1 cellular context compared by ENCODE assay signal in the genomic region with DNA sequence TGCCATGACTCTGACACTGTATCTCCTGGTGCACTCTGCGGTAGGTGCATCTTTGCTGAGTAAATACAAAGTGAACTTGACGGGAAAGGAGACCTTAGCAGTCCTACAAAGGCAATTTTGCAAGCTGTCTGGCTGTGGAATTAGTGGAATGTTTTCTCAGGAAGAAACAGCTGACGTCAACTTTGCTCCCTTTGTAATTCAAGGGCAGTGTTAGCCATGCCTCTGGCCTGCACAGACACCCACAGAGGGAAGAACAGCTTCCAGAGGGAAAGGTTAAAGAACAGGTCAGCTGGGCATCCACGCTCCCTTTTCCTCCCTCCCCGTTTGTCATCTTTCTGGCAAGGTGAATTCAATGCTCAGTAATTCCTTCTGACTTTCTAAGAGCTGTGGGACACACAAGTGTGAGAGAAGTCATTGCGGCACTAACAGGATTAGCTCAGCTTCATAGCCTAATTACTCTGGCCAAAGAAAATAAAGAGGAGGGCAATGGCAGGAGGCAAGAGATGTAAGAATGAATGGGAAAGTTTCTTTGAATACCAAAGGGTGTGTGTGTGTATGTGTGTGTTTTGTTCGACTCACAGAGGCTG.
TF ChIP-seq lines count a peak whose summit lies in the region.

No MANE protein-coding gene starts in this region.

TF ChIP-seq in HepG2, 621 proteins besides CTCF, POLR2A, EP300 and RAD21 (continued from another document):
- TF ChIP-seq, protein P1, sequence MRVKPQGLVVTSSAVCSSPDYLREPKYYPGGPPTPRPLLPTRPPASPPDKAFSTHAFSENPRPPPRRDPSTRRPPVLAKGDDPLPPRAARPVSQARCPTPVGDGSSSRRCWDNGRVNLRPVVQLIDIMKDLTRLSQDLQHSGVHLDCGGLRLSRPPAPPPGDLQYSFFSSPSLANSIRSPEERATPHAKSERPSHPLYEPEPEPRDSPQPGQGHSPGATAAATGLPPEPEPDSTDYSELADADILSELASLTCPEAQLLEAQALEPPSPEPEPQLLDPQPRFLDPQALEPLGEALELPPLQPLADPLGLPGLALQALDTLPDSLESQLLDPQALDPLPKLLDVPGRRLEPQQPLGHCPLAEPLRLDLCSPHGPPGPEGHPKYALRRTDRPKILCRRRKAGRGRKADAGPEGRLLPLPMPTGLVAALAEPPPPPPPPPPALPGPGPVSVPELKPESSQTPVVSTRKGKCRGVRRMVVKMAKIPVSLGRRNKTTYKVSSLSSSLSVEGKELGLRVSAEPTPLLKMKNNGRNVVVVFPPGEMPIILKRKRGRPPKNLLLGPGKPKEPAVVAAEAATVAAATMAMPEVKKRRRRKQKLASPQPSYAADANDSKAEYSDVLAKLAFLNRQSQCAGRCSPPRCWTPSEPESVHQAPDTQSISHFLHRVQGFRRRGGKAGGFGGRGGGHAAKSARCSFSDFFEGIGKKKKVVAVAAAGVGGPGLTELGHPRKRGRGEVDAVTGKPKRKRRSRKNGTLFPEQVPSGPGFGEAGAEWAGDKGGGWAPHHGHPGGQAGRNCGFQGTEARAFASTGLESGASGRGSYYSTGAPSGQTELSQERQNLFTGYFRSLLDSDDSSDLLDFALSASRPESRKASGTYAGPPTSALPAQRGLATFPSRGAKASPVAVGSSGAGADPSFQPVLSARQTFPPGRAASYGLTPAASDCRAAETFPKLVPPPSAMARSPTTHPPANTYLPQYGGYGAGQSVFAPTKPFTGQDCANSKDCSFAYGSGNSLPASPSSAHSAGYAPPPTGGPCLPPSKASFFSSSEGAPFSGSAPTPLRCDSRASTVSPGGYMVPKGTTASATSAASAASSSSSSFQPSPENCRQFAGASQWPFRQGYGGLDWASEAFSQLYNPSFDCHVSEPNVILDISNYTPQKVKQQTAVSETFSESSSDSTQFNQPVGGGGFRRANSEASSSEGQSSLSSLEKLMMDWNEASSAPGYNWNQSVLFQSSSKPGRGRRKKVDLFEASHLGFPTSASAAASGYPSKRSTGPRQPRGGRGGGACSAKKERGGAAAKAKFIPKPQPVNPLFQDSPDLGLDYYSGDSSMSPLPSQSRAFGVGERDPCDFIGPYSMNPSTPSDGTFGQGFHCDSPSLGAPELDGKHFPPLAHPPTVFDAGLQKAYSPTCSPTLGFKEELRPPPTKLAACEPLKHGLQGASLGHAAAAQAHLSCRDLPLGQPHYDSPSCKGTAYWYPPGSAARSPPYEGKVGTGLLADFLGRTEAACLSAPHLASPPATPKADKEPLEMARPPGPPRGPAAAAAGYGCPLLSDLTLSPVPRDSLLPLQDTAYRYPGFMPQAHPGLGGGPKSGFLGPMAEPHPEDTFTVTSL (CRISPR knock-in tag; IDR thresholded peaks at IDR 0.05; ENCODE audit: borderline replicate concordance) = peak; percentile 69; the same call in 1 of the 2 replicates
- TF ChIP-seq MAZ (IDR thresholded peaks at IDR 0.05; ENCODE audit: borderline replicate concordance, low read depth, low read length) = no peak
- TF ChIP-seq MAZ (CRISPR knock-in tag; IDR thresholded peaks at IDR 0.05; ENCODE audit: low read depth) = no peak
- TF ChIP-seq, protein P2, sequence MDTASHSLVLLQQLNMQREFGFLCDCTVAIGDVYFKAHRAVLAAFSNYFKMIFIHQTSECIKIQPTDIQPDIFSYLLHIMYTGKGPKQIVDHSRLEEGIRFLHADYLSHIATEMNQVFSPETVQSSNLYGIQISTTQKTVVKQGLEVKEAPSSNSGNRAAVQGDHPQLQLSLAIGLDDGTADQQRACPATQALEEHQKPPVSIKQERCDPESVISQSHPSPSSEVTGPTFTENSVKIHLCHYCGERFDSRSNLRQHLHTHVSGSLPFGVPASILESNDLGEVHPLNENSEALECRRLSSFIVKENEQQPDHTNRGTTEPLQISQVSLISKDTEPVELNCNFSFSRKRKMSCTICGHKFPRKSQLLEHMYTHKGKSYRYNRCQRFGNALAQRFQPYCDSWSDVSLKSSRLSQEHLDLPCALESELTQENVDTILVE (CRISPR knock-in tag; IDR thresholded peaks at IDR 0.05) = peak; percentile 61; the same call in 1 of the 2 replicates
- no peak for TF ChIP-seq RARG (CRISPR knock-in tag; IDR thresholded peaks at IDR 0.05; ENCODE audit: low read depth)
TF ChIP-seq in HepG2: peak in this region for 143.
